ENCODE assay signal across 8 cellular contexts in genomic region chr14:105398044-105398725, GRCh38. TPM values are rescaled to one million over a fixed set of nuclear protein-coding genes. Genes with fewer than 3 reads are reported as not detected.
DNase-seq lines count a peak whose midpoint lies in the region; ATAC-seq and TF ChIP-seq lines count a peak whose summit lies in the region.

Gene TEX22, plus strand, starts transcription at chr14:105398538. Its CDS starts 803 bp downstream, at chr14:105399341.

- intact Hi-C loops in adrenal gland (cut with DNase I) (no loop called here), left ventricle myocardium inferior (cut with micrococcal nuclease) (no loop called here), psoas muscle (cut with DNase I) (no loop called here)

- H3K27me3 ChIP-seq in adrenal gland = no peaks in the 10 kb centered on the region
- no peaks in the 10 kb centered on the region for H3K27me3 ChIP-seq in left ventricle myocardium inferior (ENCODE audit: low read depth)
- H3K27me3 ChIP-seq in psoas muscle (ENCODE audit: insufficient read depth in 3 of 3, low read length in 2 of 3) = no peaks in the 10 kb centered on the region

- peak in 1 of 6 experiments; percentile 19 for TF ChIP-seq CTCF in adrenal gland (IDR thresholded peaks at IDR 0.05)
- TF ChIP-seq CTCF in left ventricle myocardium inferior (IDR thresholded peaks at IDR 0.05; ENCODE audit: borderline replicate concordance) = peak; percentile 48
- TF ChIP-seq CTCF in psoas muscle (IDR thresholded peaks at IDR 0.05) = peak; percentile 28

- no peaks in the 10 kb centered on the region for H3K9me3 ChIP-seq in adrenal gland (replicated peaks in 1 of 3)
- peaks cover 16% of the 10 kb centered on the region for H3K9me3 ChIP-seq in left ventricle myocardium inferior (replicated peaks)
- no peaks in the 10 kb centered on the region for H3K9me3 ChIP-seq in psoas muscle

- peak; percentile 81 for DNase-seq in NCI-H1105 (lab: John Stamatoyannopoulos, UW)
- DNase-seq in SW480 (ENCODE audit: low spot score) = peak; percentile 90
- peak; percentile 81 to 92 (median 89) for DNase-seq in adrenal gland
- DNase-seq in left ventricle myocardium inferior = peak; percentile 93
- DNase-seq in psoas muscle = peak; percentile 94 to 96

- TF ChIP-seq POLR2A in GM10847 (IDR thresholded peaks at IDR 0.05; ENCODE audit: extremely low read depth, insufficient read length) = peak; percentile 63
- peak in 1 of 2 donors; percentile 30 for TF ChIP-seq POLR2A in adrenal gland (IDR thresholded peaks at IDR 0.05)

- H3K27ac ChIP-seq in adrenal gland (peak within 1 kb of the TSS in 4 of 5 donors; percentile 53 to 88 (median 76)), left ventricle myocardium inferior (replicated peaks) (peak within 1 kb of the TSS; percentile 97), psoas muscle (peak within 1 kb of the TSS; percentile 98), urinary bladder (ENCODE audit: low read depth) (peak within 1 kb of the TSS; percentile 72)

- WGBS in adrenal gland, 4 donors = 0 to 1% (median 0%) methylated on average over 7 to 77 of the region's 77 CpGs
- 0 to 1% (median 1%) methylated on average over 36 to 77 of the region's 77 CpGs for WGBS in psoas muscle, 3 donors
- under 1% methylated on average over 77 of the region's 77 CpGs for WGBS in urinary bladder

- peak within 1 kb of the TSS; percentile 17 to 87 (median 48) for H3K4me3 ChIP-seq in adrenal gland
- H3K4me3 ChIP-seq in left ventricle myocardium inferior = peak within 1 kb of the TSS; percentile 96
- peak within 1 kb of the TSS; percentile 98 for H3K4me3 ChIP-seq in psoas muscle
- H3K4me3 ChIP-seq in urinary bladder (ENCODE audit: low read depth, low read length) = peak within 1 kb of the TSS; percentile 90

- peak; percentile 76 for ATAC-seq in HG02588 (IDR thresholded peaks at IDR 0.05; ENCODE audit: unreplicated experiment)
- peak; percentile 92 to 95 (median 92) for ATAC-seq in psoas muscle

- H3K36me3 ChIP-seq in adrenal gland (replicated peaks in 1 of 2) = no peaks in the 10 kb centered on the region
- peaks cover 27% of the 10 kb centered on the region for H3K36me3 ChIP-seq in left ventricle myocardium inferior
- peaks cover 0 to 25% of the 10 kb centered on the region in 2 donors for H3K36me3 ChIP-seq in psoas muscle (ENCODE audit: insufficient read depth in 1 of 2, low read depth in 1 of 2)
- H3K36me3 ChIP-seq in urinary bladder (ENCODE audit: insufficient read depth) = peaks cover 2% of the 10 kb centered on the region

- H3K4me1 ChIP-seq in adrenal gland (replicated peaks in 1 of 2) (peaks cover 17 to 19% of the 10 kb centered on the region in 2 donors), left ventricle myocardium inferior (peaks cover 30% of the 10 kb centered on the region), psoas muscle (peaks cover 18% of the 10 kb centered on the region), urinary bladder (ENCODE audit: insufficient read depth) (no peaks in the 10 kb centered on the region)

RNA-seq across cellular contexts. Expression of gene TEX22, which starts in this region (rescaled TPM):
- total RNA-seq in adrenal gland (1 to 10 TPM in 4 of 8 donors, under 1 TPM in 1, not detected in 3; 0.17 to 2.8 (median 1.2) TPM), left ventricle myocardium inferior (0.99 TPM), psoas muscle (under 1 TPM in 3 of 4 donors, not detected in 1; 0.34 to 0.75 (median 0.39) TPM), urinary bladder (0.11 TPM)
- polyA plus RNA-seq in adrenal gland (under 1 TPM; 0.20 to 0.38 (median 0.24) TPM), psoas muscle (under 1 TPM in 2 of 3 donors, not detected in 1; 0.10 to 0.13 TPM), urinary bladder (0.13 TPM)

Comparison
In these comparisons a context has a peak if more than half of its experiments do, and no peak if none do; other contexts are left out.
1. Peak in every context shown above with its lines: DNase-seq, ATAC-seq, H3K4me3 ChIP-seq and H3K27ac ChIP-seq.
2. Peak in DNase-seq, H3K4me3 ChIP-seq and H3K27ac ChIP-seq in left ventricle myocardium inferior; RNA of the gene not detected or under 1 TPM.
3. Peak in DNase-seq, ATAC-seq, H3K4me3 ChIP-seq and H3K27ac ChIP-seq in psoas muscle; RNA of the gene not detected or under 1 TPM.